In genomic region chr18:31011455-31011854, GRCh38 we compare ENCODE assay signal across 9 cellular contexts. TPM values are rescaled to one million over a fixed set of nuclear protein-coding genes. Genes with fewer than 3 reads are reported as not detected.
DNase-seq lines count a peak whose midpoint lies in the region; ATAC-seq and TF ChIP-seq lines count a peak whose summit lies in the region.
"Not testable (repeated sequence)": the region's sequence is repeated elsewhere in the genome, so short reads cannot be mapped to it uniquely, and the experiment has no call there.
"Had no signal": no experiment of that assay in that cellular context is flagged by ENCODE, and none has a peak within 500 bp of the region (broad histone marks: within the 10 kb centered on the region; RNA-seq: fewer than 3 reads in every experiment).

No MANE protein-coding gene starts in this region.

- DNase-seq in Daoy (ENCODE audit: low read depth) (peak; percentile 75), HT-29 (ENCODE audit: low spot score) (peak; percentile 67), Panc1 (ENCODE audit: low read depth, low spot score) (peak; percentile 76), astrocyte of the hippocampus (ENCODE audit: low read depth, low spot score) (peak; percentile 83), epithelial cell of proximal tubule (ENCODE audit: low read depth) (peak; percentile 90), kidney epithelial cell (ENCODE audit: low read depth) (peak; percentile 86)
- not testable (repeated sequence) for DNase-seq in omental fat pad (ENCODE audit: low spot score)

- POLR2A ChIA-PET in Panc1 (lab: Charles Lee) = not testable (repeated sequence)

- in situ Hi-C loops in Panc1 (cut with HindIII; ENCODE audit: low pct_unique_long_range_greater_than_20kb, low sequenced_read_pairs) = not testable (repeated sequence)

- TF ChIP-seq CTCF in Panc1 (IDR thresholded peaks at IDR 0.05); epithelial cell of proximal tubule (conservative IDR thresholded peaks at IDR 0.05; ENCODE audit: low read depth, low read length); kidney epithelial cell (IDR thresholded peaks at IDR 0.05; ENCODE audit: insufficient read depth, low read length, poor library complexity, severe bottlenecking); omental fat pad (IDR thresholded peaks at IDR 0.05): not testable (repeated sequence)

- not testable (repeated sequence) for H3K9me3 ChIP-seq in Panc1 (ENCODE audit: control insufficient read depth, insufficient read depth, low read depth, low read length)

- not testable (repeated sequence) for BruUV-seq in Panc1 (replicated peaks; lab: Mats Ljungman, UMichigan)

- not testable (repeated sequence) for H3K27ac ChIP-seq in Panc1 (ENCODE audit: low read length)

- not testable (repeated sequence) for H3K4me3 ChIP-seq in Panc1 (ENCODE audit: low read depth in 2 of 2, low read length in 2 of 2); epithelial cell of proximal tubule (ENCODE audit: low read depth, low read length); kidney epithelial cell (ENCODE audit: low read depth, low read length)

- ATAC-seq in Panc1 = peak; percentile 72
- peak; percentile 88 for ATAC-seq in omental fat pad (ENCODE audit: low FRiP score)

- H3K36me3 ChIP-seq in Panc1 (ENCODE audit: control insufficient read depth, insufficient read depth, low read length); kidney epithelial cell (ENCODE audit: control insufficient read depth, insufficient read depth, low read length): not testable (repeated sequence)

- CTCF ChIA-PET in Panc1 (lab: Charles Lee) = not testable (repeated sequence)

- H3K4me1 ChIP-seq in Panc1 (ENCODE audit: control insufficient read depth, insufficient read depth, low read length) = not testable (repeated sequence)

- intact Hi-C loops in Panc1 (cut with micrococcal nuclease; ENCODE audit: unreplicated experiment) = not testable (repeated sequence)

- not testable (repeated sequence) for H3K27me3 ChIP-seq in Panc1 (ENCODE audit: control insufficient read depth, insufficient read depth, low read length); kidney epithelial cell (ENCODE audit: control insufficient read depth, insufficient read depth, low read length)

RNA-seq across cellular contexts. Expression of gene DSC3, which starts 31.1 kb away (rescaled TPM):
- total RNA-seq in Daoy (2014; rRNA removed; shearing (Covaris generic)) = not detected in 2 replicates
- total RNA-seq in HT-29 (2014; rRNA removed; shearing (Covaris generic)) = 0.03 TPM in 1 of 2 replicates, not detected in the other
- total RNA-seq in Panc1 (2021; ENCODE audit: unreplicated experiment) (0.23 TPM), epithelial cell of proximal tubule (0.14 and 0.75 TPM in 2 replicates), kidney epithelial cell (3.3 and 3.4 TPM in 2 replicates), omental fat pad (10 to 100 TPM in 3 of 4 donors, under 1 TPM in 1; 0.32 to 60.2 (median 20.9) TPM)
- polyA plus RNA-seq in Panc1 (2012; ENCODE audit: insufficient read length) = 0.31 TPM
- total RNA-seq: activated B cell treated with CpG ODN at 0.5 μM for 24 hours; activated T-cell treated with anti-CD3 and anti-CD28 coated beads, Interleukin-2, amount 50 U/mL, for 4 hours had no signal
